8 cellular contexts compared by ENCODE assay signal in the genomic region with DNA sequence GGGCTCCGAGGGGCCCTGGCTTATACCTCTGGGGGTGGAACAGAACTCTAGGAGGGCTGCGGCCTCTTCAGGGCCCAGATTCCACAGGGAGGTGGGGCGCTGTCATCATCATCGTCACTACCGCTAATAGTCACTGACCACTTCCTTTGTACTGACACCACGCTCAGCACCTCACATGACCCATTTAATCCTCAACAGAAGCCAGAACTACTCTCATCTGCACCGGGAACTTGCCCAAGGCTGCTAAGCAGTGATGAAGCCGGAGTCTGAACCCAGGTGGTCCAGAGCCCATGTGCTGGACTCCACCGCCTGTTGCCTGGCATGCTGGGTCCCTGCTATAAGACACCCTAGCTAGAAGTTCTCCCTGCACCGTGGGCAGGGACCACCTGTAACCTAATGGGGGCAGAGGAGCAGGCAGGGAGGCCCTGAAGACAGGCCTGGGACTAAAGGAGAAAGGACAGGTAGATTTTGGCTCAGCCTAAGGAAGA. TPM values are rescaled to one million over a fixed set of nuclear protein-coding genes. Genes with fewer than 3 reads are reported as not detected.
A peak's percentile ranks its signal among the peaks of the same experiment; 100 is the strongest.
DNase-seq lines count a peak whose midpoint lies in the region; ATAC-seq and TF ChIP-seq lines count a peak whose summit lies in the region.

No MANE protein-coding gene starts in this region.

- no peak overlapping the region for H3K4me3 ChIP-seq in sigmoid colon

- peak overlapping the region; percentile 38 to 70 (median 46) for H3K27ac ChIP-seq in sigmoid colon

- 76 to 84% methylated on average over 10 of the region's 10 CpGs for WGBS in sigmoid colon, 2 donors

- TF ChIP-seq POLR2A in sigmoid colon (IDR thresholded peaks at IDR 0.05) (no peak), erythroblast (IDR thresholded peaks at IDR 0.05; ENCODE audit: low read length) (no peak)

- H3K9me3 Mint-ChIP-seq in HFFc6 (no peaks in the 10 kb centered on the region), WTC11 (no peaks in the 10 kb centered on the region)

- no peaks in the 10 kb centered on the region for H3K27me3 ChIP-seq in sigmoid colon

- CTCF ChIA-PET in WTC11 (lab: Charles Lee): interaction anchor here (0.6 to 6.6 kb wide), 15 partner anchors 14 to 199 kb away, joined by 3 to 76 read pairs (median 4); a partner anchor contains a TSS

- ATAC-seq in WTC11: no peak
- no peak for ATAC-seq in GM21717 (IDR thresholded peaks at IDR 0.05; ENCODE audit: unreplicated experiment)
- no peak for ATAC-seq in HG03460 (IDR thresholded peaks at IDR 0.05; ENCODE audit: unreplicated experiment)
- no peak for ATAC-seq in GM21381 (IDR thresholded peaks at IDR 0.05; ENCODE audit: unreplicated experiment)

- no peaks in the 10 kb centered on the region for H3K9me3 ChIP-seq in sigmoid colon

- H3K27ac Mint-ChIP-seq in HFFc6: peak overlapping the region; percentile 56
- peak overlapping the region; percentile 75 for H3K27ac Mint-ChIP-seq in WTC11

- H3K36me3 ChIP-seq in sigmoid colon: peaks cover 0 to 32% (median 0%) of the 10 kb centered on the region in 4 donors

- intact Hi-C loops in sigmoid colon (cut with DNase I): no loop called here

- POLR2A ChIA-PET in WTC11 (lab: Charles Lee): interaction anchor here (0.6 to 1.1 kb wide), 2 partner anchors 23 to 36 kb away, joined by 3 to 7 read pairs; a partner anchor contains a TSS

- H3K36me3 Mint-ChIP-seq in HFFc6 (ENCODE audit: low read depth): no peaks in the 10 kb centered on the region
- no peaks in the 10 kb centered on the region for H3K36me3 Mint-ChIP-seq in WTC11

- peaks cover 0 to 27% (median 23%) of the 10 kb centered on the region in 4 donors for H3K4me1 ChIP-seq in sigmoid colon

- TF ChIP-seq EP300 in sigmoid colon (IDR thresholded peaks at IDR 0.05): no peak

- peak; percentile 68 for DNase-seq in HFFc6
- no peak for DNase-seq in WTC11 (ENCODE audit: low spot score)
- DNase-seq in fibroblast of gingiva (ENCODE audit: low read depth): peak; percentile 33
- peak; percentile 87 for DNase-seq in sigmoid colon
- no peak for DNase-seq in erythroblast (lab: John Stamatoyannopoulos, UW)

- H3K27me3 Mint-ChIP-seq in HFFc6 (ENCODE audit: insufficient read depth) (no peaks in the 10 kb centered on the region; the same call in 1 of the 2 replicates), WTC11 (ENCODE audit: low read depth) (no peaks in the 10 kb centered on the region)

- no peak overlapping the region for H3K4me3 Mint-ChIP-seq in HFFc6
- peak overlapping the region; percentile 66 for H3K4me3 Mint-ChIP-seq in WTC11

- TF ChIP-seq CTCF in HFFc6 (IDR thresholded peaks at IDR 0.05): no peak
- no peak for TF ChIP-seq CTCF in WTC11 (IDR thresholded peaks at IDR 0.05)
- no peak for TF ChIP-seq CTCF in sigmoid colon (IDR thresholded peaks at IDR 0.05)

- H3K4me1 Mint-ChIP-seq in HFFc6 (ENCODE audit: low read depth) (peaks cover 8% of the 10 kb centered on the region), WTC11 (peaks cover 38% of the 10 kb centered on the region)

TF ChIP-seq in WTC11, 78 proteins besides CTCF, POLR2A, EP300 and RAD21:
- TF ChIP-seq CBFB (CRISPR knock-in tag; IDR thresholded peaks at IDR 0.05; ENCODE audit: low read depth): no peak
- TF ChIP-seq CREM (CRISPR knock-in tag; IDR thresholded peaks at IDR 0.05): no peak
- TF ChIP-seq, protein P1, sequence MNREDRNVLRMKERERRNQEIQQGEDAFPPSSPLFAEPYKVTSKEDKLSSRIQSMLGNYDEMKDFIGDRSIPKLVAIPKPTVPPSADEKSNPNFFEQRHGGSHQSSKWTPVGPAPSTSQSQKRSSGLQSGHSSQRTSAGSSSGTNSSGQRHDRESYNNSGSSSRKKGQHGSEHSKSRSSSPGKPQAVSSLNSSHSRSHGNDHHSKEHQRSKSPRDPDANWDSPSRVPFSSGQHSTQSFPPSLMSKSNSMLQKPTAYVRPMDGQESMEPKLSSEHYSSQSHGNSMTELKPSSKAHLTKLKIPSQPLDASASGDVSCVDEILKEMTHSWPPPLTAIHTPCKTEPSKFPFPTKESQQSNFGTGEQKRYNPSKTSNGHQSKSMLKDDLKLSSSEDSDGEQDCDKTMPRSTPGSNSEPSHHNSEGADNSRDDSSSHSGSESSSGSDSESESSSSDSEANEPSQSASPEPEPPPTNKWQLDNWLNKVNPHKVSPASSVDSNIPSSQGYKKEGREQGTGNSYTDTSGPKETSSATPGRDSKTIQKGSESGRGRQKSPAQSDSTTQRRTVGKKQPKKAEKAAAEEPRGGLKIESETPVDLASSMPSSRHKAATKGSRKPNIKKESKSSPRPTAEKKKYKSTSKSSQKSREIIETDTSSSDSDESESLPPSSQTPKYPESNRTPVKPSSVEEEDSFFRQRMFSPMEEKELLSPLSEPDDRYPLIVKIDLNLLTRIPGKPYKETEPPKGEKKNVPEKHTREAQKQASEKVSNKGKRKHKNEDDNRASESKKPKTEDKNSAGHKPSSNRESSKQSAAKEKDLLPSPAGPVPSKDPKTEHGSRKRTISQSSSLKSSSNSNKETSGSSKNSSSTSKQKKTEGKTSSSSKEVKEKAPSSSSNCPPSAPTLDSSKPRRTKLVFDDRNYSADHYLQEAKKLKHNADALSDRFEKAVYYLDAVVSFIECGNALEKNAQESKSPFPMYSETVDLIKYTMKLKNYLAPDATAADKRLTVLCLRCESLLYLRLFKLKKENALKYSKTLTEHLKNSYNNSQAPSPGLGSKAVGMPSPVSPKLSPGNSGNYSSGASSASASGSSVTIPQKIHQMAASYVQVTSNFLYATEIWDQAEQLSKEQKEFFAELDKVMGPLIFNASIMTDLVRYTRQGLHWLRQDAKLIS (CRISPR knock-in tag; IDR thresholded peaks at IDR 0.05; ENCODE audit: borderline replicate concordance): no peak
- TF ChIP-seq ELF4 (CRISPR knock-in tag; IDR thresholded peaks at IDR 0.05; ENCODE audit: low read depth): no peak
- 0 out of 2 replicates have a peak, but pooled peaks have one; percentile 28 for TF ChIP-seq TP53 (CRISPR knock-in tag; IDR thresholded peaks at IDR 0.05)

RNA-seq across cellular contexts. Expression of a gene that starts 12.0 kb away (rescaled TPM):
- under 1 TPM; 0.17 to 0.78 (median 0.24) TPM for total RNA-seq in HFFc6 (2021; fragmentation: NEBNext Ultra II Directional; extraction: Animal tissue kit (Norgen Biotek cat#: 25700))
- total RNA-seq in WTC11 (2021): 12.1 to 13.8 TPM (median 13.1 TPM) in 3 replicates
- 10 to 100 TPM in 2 of 4 donors, 1 to 10 TPM in 2; 4.3 to 11.4 (median 9.6) TPM for total RNA-seq in sigmoid colon
- 10 to 100 TPM in 2 of 3 donors, 1 to 10 TPM in 1; 6.0 to 61.9 (median 17.1) TPM for polyA plus RNA-seq in sigmoid colon

RNA-seq across cellular contexts. Expression of a gene that starts 22.9 kb away (rescaled TPM):
- total RNA-seq in HFFc6 (2021; fragmentation: NEBNext Ultra II Directional; extraction: Animal tissue kit (Norgen Biotek cat#: 25700)): 10 to 100 TPM; 51.4 to 65.5 (median 59.3) TPM
- 64.3 to 69.4 TPM (median 68.8 TPM) in 3 replicates for total RNA-seq in WTC11 (2021)
- 10 to 100 TPM; 44.2 to 73.1 (median 56.9) TPM for total RNA-seq in sigmoid colon
- polyA plus RNA-seq in sigmoid colon: 100 to 1,000 TPM in 1 of 3 donors, 10 to 100 TPM in 2; 87.1 to 110 (median 91.3) TPM

RNA-seq across cellular contexts. Expression of a gene that starts 46.2 kb away (rescaled TPM):
- total RNA-seq in HFFc6 (2021; fragmentation: NEBNext Ultra II Directional; extraction: Animal tissue kit (Norgen Biotek cat#: 25700)): 1 to 10 TPM; 1.0 to 2.3 (median 1.5) TPM
- total RNA-seq in WTC11 (2021) (4.4 to 10.0 TPM (median 6.8 TPM) in 3 replicates), sigmoid colon (10 to 100 TPM; 27.8 to 40.9 (median 37.2) TPM)
- polyA plus RNA-seq in sigmoid colon: 10 to 100 TPM; 28.7 to 41.0 (median 39.0) TPM

RNA-seq across cellular contexts. Expression of a gene that starts 47.6 kb away (rescaled TPM):
- 10 to 100 TPM; 12.7 to 18.6 (median 16.2) TPM for total RNA-seq in HFFc6 (2021; fragmentation: NEBNext Ultra II Directional; extraction: Animal tissue kit (Norgen Biotek cat#: 25700))
- 35.0 to 37.8 TPM (median 35.4 TPM) in 3 replicates for total RNA-seq in WTC11 (2021)
- total RNA-seq in sigmoid colon: 10 to 100 TPM; 18.9 to 29.6 (median 26.4) TPM
- polyA plus RNA-seq in sigmoid colon: 10 to 100 TPM; 12.7 to 24.4 (median 16.8) TPM

Comparison
In these comparisons a context has a peak if more than half of its experiments do, and no peak if none do; other contexts are left out.
1. DNase-seq: peak in HFFc6 (single experiment), fibroblast of gingiva (single experiment) and sigmoid colon (single experiment); none in WTC11 (single experiment) and erythroblast (0 of 2).